1 cellular context compared by ENCODE assay signal in the genomic region with DNA sequence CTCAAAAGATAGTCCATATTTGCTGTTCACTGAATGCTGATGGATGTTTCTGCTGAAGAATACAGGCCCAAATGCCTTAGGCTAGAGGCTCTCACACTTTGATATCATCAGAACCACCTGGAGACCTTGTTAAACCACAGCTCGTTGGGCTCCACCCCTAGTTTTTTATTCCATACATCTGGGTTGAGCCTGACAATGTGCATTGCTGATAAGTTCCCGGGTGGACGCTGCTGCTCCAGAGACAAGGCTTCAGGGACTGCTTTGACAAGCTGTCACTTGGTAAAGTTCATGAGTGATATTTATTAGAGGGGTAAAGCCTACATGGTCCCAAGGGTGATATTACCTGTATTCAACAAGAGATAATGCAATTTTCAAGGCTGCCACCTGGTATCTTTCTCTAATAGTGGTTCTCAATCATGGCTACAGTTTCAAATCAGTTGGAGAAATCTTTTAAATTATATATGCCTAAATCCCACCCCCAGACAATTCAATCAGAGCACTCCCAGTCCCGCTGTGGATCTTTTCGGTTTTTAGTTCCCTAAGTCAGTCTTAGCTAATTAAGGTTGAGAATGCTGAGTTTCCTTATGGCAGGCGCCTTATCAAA.
TF ChIP-seq lines count a peak whose summit lies in the region.

No MANE protein-coding gene starts in this region.

TF ChIP-seq in K562, 482 proteins besides CTCF, POLR2A, EP300 and RAD21 (continued from another document and continues in another):
- TF ChIP-seq XRCC3 (IDR thresholded peaks at IDR 0.05) = no peak
- TF ChIP-seq TBL1XR1 (IDR thresholded peaks at IDR 0.05; ENCODE audit: low read length in 2 of 2) = peak in 1 of 2 experiments; percentile 65; a peak in 3 of 4 replicates
- no peak for TF ChIP-seq RBM34 (IDR thresholded peaks at IDR 0.05; ENCODE audit: borderline replicate concordance, insufficient read depth, low read length)
- peak in 1 of 2 experiments; percentile 76; a peak in 1 of 4 replicates for TF ChIP-seq ARNT (IDR thresholded peaks at IDR 0.05)
- TF ChIP-seq ADNP (tag; IDR thresholded peaks at IDR 0.05) = no peak
- TF ChIP-seq CBX8 (IDR thresholded peaks at IDR 0.05; ENCODE audit: borderline replicate concordance, extremely low read depth, low read depth, low read length, poor library complexity, severe bottlenecking) = no peak
- no peak for TF ChIP-seq HDAC8 (tag; IDR thresholded peaks at IDR 0.05)
- peak; percentile 52; the same call in 1 of the 2 replicates for TF ChIP-seq ZNF384 (IDR thresholded peaks at IDR 0.05; ENCODE audit: low read depth, low read length)
- no peak for TF ChIP-seq ZNF217 (CRISPR knock-in tag; IDR thresholded peaks at IDR 0.05)
- TF ChIP-seq PHB2 (IDR thresholded peaks at IDR 0.05; ENCODE audit: low read depth) = peak; percentile 79
- TF ChIP-seq, protein P1, sequence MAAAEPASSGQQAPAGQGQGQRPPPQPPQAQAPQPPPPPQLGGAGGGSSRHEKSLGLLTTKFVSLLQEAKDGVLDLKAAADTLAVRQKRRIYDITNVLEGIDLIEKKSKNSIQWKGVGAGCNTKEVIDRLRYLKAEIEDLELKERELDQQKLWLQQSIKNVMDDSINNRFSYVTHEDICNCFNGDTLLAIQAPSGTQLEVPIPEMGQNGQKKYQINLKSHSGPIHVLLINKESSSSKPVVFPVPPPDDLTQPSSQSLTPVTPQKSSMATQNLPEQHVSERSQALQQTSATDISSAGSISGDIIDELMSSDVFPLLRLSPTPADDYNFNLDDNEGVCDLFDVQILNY (CRISPR knock-in tag; IDR thresholded peaks at IDR 0.05) = no peak
- TF ChIP-seq NRF1 (conservative IDR thresholded peaks at IDR 0.05 in 1 of 2, IDR thresholded peaks at IDR 0.05 in 1 of 2) = peak in 1 of 2 experiments; percentile 21; a peak in 1 of 4 replicates
- TF ChIP-seq SMARCA4 (IDR thresholded peaks at IDR 0.05) = peak; percentile 92
- TF ChIP-seq, protein P2, sequence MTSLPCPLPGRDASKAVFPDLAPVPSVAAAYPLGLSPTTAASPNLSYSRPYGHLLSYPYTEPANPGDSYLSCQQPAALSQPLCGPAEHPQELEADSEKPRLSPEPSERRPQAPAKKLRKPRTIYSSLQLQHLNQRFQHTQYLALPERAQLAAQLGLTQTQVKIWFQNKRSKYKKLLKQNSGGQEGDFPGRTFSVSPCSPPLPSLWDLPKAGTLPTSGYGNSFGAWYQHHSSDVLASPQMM (CRISPR knock-in tag; IDR thresholded peaks at IDR 0.05) = no peak
- TF ChIP-seq, protein P3, sequence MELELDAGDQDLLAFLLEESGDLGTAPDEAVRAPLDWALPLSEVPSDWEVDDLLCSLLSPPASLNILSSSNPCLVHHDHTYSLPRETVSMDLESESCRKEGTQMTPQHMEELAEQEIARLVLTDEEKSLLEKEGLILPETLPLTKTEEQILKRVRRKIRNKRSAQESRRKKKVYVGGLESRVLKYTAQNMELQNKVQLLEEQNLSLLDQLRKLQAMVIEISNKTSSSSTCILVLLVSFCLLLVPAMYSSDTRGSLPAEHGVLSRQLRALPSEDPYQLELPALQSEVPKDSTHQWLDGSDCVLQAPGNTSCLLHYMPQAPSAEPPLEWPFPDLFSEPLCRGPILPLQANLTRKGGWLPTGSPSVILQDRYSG (tag; conservative IDR thresholded peaks at IDR 0.05; ENCODE audit: low read depth) = 0 out of 2 replicates have a peak, but pooled peaks have one; percentile 55
- no peak for TF ChIP-seq POLR3A (IDR thresholded peaks at IDR 0.05; ENCODE audit: borderline replicate concordance, extremely low read depth, insufficient read depth, insufficient read length)
- no peak for TF ChIP-seq PTBP1 (IDR thresholded peaks at IDR 0.05; ENCODE audit: low read depth, low read length)
- no peak for TF ChIP-seq ASH1L (IDR thresholded peaks at IDR 0.05; ENCODE audit: borderline replicate concordance, low read depth, partially characterized antibody)
- TF ChIP-seq FOXA1 (IDR thresholded peaks at IDR 0.05; ENCODE audit: borderline replicate concordance) = no peak
- TF ChIP-seq KAT8 (IDR thresholded peaks at IDR 0.05; ENCODE audit: low read depth) = no peak
- TF ChIP-seq, protein P4, sequence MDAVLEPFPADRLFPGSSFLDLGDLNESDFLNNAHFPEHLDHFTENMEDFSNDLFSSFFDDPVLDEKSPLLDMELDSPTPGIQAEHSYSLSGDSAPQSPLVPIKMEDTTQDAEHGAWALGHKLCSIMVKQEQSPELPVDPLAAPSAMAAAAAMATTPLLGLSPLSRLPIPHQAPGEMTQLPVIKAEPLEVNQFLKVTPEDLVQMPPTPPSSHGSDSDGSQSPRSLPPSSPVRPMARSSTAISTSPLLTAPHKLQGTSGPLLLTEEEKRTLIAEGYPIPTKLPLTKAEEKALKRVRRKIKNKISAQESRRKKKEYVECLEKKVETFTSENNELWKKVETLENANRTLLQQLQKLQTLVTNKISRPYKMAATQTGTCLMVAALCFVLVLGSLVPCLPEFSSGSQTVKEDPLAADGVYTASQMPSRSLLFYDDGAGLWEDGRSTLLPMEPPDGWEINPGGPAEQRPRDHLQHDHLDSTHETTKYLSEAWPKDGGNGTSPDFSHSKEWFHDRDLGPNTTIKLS (IDR thresholded peaks at IDR 0.05; ENCODE audit: borderline replicate concordance, low read depth) = no peak
- TF ChIP-seq ZBTB8A (IDR thresholded peaks at IDR 0.05; ENCODE audit: partially characterized antibody) = no peak
- 0 out of 4 replicates have a peak, but pooled peaks of 1 of the 2 experiments have one; percentile 34 for TF ChIP-seq FOXK2 (conservative IDR thresholded peaks at IDR 0.05 in 1 of 2, IDR thresholded peaks at IDR 0.05 in 1 of 2; ENCODE audit: low read depth in 2 of 2)
- no peak for TF ChIP-seq ZNF124 (CRISPR knock-in tag; IDR thresholded peaks at IDR 0.05)
- TF ChIP-seq TAF1 (IDR thresholded peaks at IDR 0.05; ENCODE audit: control insufficient read depth, extremely low read depth, insufficient read depth, low read length, severe bottlenecking) = peak; percentile 48
- no peak for TF ChIP-seq ZBED1 (IDR thresholded peaks at IDR 0.05)
- TF ChIP-seq CTBP1 (IDR thresholded peaks at IDR 0.05; ENCODE audit: borderline replicate concordance) = peak; percentile 72; the same call in 1 of the 2 replicates
- TF ChIP-seq ZNF79 (CRISPR knock-in tag; IDR thresholded peaks at IDR 0.05; ENCODE audit: low read depth) = no peak
- TF ChIP-seq, protein P5, sequence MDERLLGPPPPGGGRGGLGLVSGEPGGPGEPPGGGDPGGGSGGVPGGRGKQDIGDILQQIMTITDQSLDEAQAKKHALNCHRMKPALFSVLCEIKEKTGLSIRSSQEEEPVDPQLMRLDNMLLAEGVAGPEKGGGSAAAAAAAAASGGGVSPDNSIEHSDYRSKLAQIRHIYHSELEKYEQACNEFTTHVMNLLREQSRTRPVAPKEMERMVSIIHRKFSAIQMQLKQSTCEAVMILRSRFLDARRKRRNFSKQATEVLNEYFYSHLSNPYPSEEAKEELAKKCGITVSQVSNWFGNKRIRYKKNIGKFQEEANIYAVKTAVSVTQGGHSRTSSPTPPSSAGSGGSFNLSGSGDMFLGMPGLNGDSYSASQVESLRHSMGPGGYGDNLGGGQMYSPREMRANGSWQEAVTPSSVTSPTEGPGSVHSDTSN (CRISPR knock-in tag; IDR thresholded peaks at IDR 0.05; ENCODE audit: low read depth) = 0 out of 2 replicates have a peak, but pooled peaks have one; percentile 18
- TF ChIP-seq, protein P5 (tag; conservative IDR thresholded peaks at IDR 0.05; ENCODE audit: low read depth) = peak; percentile 72
- peak in 1 of 2 experiments; percentile 32; a peak in 1 of 4 replicates for TF ChIP-seq NONO (IDR thresholded peaks at IDR 0.05; ENCODE audit: low read depth in 2 of 2, low read length in 1 of 2)
- TF ChIP-seq, protein P6, sequence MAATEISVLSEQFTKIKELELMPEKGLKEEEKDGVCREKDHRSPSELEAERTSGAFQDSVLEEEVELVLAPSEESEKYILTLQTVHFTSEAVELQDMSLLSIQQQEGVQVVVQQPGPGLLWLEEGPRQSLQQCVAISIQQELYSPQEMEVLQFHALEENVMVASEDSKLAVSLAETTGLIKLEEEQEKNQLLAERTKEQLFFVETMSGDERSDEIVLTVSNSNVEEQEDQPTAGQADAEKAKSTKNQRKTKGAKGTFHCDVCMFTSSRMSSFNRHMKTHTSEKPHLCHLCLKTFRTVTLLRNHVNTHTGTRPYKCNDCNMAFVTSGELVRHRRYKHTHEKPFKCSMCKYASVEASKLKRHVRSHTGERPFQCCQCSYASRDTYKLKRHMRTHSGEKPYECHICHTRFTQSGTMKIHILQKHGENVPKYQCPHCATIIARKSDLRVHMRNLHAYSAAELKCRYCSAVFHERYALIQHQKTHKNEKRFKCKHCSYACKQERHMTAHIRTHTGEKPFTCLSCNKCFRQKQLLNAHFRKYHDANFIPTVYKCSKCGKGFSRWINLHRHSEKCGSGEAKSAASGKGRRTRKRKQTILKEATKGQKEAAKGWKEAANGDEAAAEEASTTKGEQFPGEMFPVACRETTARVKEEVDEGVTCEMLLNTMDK (IDR thresholded peaks at IDR 0.05; ENCODE audit: borderline replicate concordance, insufficient read depth, low read depth, low read length, poor library complexity, severe bottlenecking) = no peak
- TF ChIP-seq, protein P7, sequence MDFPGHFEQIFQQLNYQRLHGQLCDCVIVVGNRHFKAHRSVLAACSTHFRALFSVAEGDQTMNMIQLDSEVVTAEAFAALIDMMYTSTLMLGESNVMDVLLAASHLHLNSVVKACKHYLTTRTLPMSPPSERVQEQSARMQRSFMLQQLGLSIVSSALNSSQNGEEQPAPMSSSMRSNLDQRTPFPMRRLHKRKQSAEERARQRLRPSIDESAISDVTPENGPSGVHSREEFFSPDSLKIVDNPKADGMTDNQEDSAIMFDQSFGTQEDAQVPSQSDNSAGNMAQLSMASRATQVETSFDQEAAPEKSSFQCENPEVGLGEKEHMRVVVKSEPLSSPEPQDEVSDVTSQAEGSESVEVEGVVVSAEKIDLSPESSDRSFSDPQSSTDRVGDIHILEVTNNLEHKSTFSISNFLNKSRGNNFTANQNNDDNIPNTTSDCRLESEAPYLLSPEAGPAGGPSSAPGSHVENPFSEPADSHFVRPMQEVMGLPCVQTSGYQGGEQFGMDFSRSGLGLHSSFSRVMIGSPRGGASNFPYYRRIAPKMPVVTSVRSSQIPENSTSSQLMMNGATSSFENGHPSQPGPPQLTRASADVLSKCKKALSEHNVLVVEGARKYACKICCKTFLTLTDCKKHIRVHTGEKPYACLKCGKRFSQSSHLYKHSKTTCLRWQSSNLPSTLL (IDR thresholded peaks at IDR 0.05) = no peak
- TF ChIP-seq HDAC1 (IDR thresholded peaks at IDR 0.05) = peak; percentile 42 to 73; a peak in 3 of 4 replicates
- no peak for TF ChIP-seq C11orf30 (IDR thresholded peaks at IDR 0.05; ENCODE audit: low read depth)
- TF ChIP-seq, protein P8, sequence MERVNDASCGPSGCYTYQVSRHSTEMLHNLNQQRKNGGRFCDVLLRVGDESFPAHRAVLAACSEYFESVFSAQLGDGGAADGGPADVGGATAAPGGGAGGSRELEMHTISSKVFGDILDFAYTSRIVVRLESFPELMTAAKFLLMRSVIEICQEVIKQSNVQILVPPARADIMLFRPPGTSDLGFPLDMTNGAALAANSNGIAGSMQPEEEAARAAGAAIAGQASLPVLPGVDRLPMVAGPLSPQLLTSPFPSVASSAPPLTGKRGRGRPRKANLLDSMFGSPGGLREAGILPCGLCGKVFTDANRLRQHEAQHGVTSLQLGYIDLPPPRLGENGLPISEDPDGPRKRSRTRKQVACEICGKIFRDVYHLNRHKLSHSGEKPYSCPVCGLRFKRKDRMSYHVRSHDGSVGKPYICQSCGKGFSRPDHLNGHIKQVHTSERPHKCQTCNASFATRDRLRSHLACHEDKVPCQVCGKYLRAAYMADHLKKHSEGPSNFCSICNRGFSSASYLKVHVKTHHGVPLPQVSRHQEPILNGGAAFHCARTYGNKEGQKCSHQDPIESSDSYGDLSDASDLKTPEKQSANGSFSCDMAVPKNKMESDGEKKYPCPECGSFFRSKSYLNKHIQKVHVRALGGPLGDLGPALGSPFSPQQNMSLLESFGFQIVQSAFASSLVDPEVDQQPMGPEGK (CRISPR knock-in tag; IDR thresholded peaks at IDR 0.05; ENCODE audit: borderline replicate concordance) = no peak
- no peak for TF ChIP-seq L3MBTL2 (IDR thresholded peaks at IDR 0.05)
- TF ChIP-seq ZFPM2 (CRISPR knock-in tag; IDR thresholded peaks at IDR 0.05) = no peak
- no peak for TF ChIP-seq KLF1 (tag; IDR thresholded peaks at IDR 0.05)
- peak; percentile 90 to 92 for TF ChIP-seq TRIM24 (IDR thresholded peaks at IDR 0.05)
- TF ChIP-seq CBX2 (IDR thresholded peaks at IDR 0.05; ENCODE audit: insufficient read depth, low read length, poor library complexity, severe bottlenecking) = no peak
- TF ChIP-seq, protein P9, sequence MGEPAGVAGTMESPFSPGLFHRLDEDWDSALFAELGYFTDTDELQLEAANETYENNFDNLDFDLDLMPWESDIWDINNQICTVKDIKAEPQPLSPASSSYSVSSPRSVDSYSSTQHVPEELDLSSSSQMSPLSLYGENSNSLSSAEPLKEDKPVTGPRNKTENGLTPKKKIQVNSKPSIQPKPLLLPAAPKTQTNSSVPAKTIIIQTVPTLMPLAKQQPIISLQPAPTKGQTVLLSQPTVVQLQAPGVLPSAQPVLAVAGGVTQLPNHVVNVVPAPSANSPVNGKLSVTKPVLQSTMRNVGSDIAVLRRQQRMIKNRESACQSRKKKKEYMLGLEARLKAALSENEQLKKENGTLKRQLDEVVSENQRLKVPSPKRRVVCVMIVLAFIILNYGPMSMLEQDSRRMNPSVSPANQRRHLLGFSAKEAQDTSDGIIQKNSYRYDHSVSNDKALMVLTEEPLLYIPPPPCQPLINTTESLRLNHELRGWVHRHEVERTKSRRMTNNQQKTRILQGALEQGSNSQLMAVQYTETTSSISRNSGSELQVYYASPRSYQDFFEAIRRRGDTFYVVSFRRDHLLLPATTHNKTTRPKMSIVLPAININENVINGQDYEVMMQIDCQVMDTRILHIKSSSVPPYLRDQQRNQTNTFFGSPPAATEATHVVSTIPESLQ (CRISPR knock-in tag; IDR thresholded peaks at IDR 0.05) = no peak
- TF ChIP-seq PURB (CRISPR knock-in tag; IDR thresholded peaks at IDR 0.05; ENCODE audit: low read depth) = no peak
- peak; percentile 83 for TF ChIP-seq HDAC2 (IDR thresholded peaks at IDR 0.05)
- TF ChIP-seq RAD51 (IDR thresholded peaks at IDR 0.05; ENCODE audit: borderline replicate concordance, low read depth) = no peak
- TF ChIP-seq, protein P10, sequence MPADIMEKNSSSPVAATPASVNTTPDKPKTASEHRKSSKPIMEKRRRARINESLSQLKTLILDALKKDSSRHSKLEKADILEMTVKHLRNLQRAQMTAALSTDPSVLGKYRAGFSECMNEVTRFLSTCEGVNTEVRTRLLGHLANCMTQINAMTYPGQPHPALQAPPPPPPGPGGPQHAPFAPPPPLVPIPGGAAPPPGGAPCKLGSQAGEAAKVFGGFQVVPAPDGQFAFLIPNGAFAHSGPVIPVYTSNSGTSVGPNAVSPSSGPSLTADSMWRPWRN (IDR thresholded peaks at IDR 0.05; ENCODE audit: low read depth) = no peak
- no peak for TF ChIP-seq NELFE (IDR thresholded peaks at IDR 0.05; ENCODE audit: insufficient read depth, insufficient read length)
- no peak for TF ChIP-seq POLR2AphosphoS2 (IDR thresholded peaks at IDR 0.05; ENCODE audit: low read length)
- TF ChIP-seq ZC3H8 (IDR thresholded peaks at IDR 0.05) = no peak
- TF ChIP-seq ZNF253 (CRISPR knock-in tag; conservative IDR thresholded peaks at IDR 0.05) = no peak
- peak; percentile 90; the same call in 1 of the 2 replicates for TF ChIP-seq CC2D1A (IDR thresholded peaks at IDR 0.05)
- TF ChIP-seq CEBPB (tag; IDR thresholded peaks at IDR 0.05) = no peak
